10 cellular contexts compared by ENCODE assay signal in the genomic region with DNA sequence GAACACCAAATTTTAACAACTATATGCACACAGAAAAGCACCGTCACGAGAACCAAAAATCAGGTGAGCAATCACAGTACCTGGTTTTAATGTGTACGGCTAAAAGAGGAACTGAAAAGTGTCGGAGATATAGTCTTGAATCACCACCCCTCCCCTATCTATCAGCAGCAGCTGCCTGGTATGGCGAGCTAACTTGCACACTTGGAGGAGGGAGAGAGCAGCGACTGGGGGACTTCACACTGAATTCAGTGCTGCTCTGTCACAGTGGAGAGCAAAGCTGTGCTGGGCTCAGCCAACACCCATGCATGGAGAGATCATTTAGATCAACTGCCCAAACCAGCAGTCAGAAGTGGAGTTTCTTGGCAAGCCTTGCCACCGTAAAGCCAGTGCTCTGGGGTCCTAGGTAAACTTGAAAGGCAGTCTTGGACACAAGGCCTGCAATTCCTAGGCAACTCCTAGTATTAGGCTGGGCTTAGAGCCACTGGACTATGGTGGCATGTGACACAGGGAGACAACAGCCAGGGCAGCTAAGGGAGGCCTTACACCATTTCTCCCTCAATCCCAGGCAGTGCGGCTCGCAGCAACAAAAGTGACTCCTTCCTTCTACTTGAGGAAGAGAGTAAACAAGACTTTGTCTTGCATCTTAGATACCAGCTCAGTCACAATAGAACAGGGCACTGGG.
DNase-seq lines count a peak whose midpoint lies in the region; ATAC-seq and TF ChIP-seq lines count a peak whose summit lies in the region.
"Had no signal": no experiment of that assay in that cellular context is flagged by ENCODE, and none has a peak within 500 bp of the region (broad histone marks: within the 10 kb centered on the region; RNA-seq: fewer than 3 reads in every experiment).

No MANE protein-coding gene starts in this region.

- intact Hi-C loops in left ventricle myocardium superior (cut with micrococcal nuclease), result no loop called here
- intact Hi-C loops in cardiac septum (cut with DNase I), result no loop called here
- intact Hi-C loops in thyroid gland (cut with DNase I), result no loop called here
- intact Hi-C loops in activated T-helper 1 cell treated with anti-CD3 and anti-CD28 coated beads, Interleukin-12 subunit alpha, Interleukin-12 subunit beta, Interleukin-2, Interleukin-4 antibody, amounts not matched to agents 30 ng/mL and 10 ng/mL and 1 ng/mL, durations not matched to agents 14 hours and 24 hours and 36 hours (cut with micrococcal nuclease), result no loop called here

- no peak for TF ChIP-seq POLR2A in thyroid gland (IDR thresholded peaks at IDR 0.05)

- H3K4me3 ChIP-seq in thyroid gland (replicated peaks in 1 of 3), result no peak overlapping the region

- H3K27me3 ChIP-seq in thyroid gland, result no peaks in the 10 kb centered on the region

- H3K4me3 Mint-ChIP-seq in activated T-helper 1 cell treated with anti-CD3 and anti-CD28 coated beads, Interleukin-12 subunit alpha, Interleukin-12 subunit beta, Interleukin-2, Interleukin-4 antibody, amounts not matched to agents 30 ng/mL and 10 ng/mL and 1 ng/mL, durations not matched to agents 14 hours and 24 hours and 36 hours, result no peak overlapping the region
- H3K4me3 Mint-ChIP-seq: stimulated activated naive CD8-positive, alpha-beta T cell treated with anti-CD3 and anti-CD28 coated beads, Interleukin-15, amount 100 ng/mL, for 72 hours had no signal

- no peaks in the 10 kb centered on the region for H3K27me3 Mint-ChIP-seq in activated T-helper 1 cell treated with anti-CD3 and anti-CD28 coated beads, Interleukin-12 subunit alpha, Interleukin-12 subunit beta, Interleukin-2, Interleukin-4 antibody, amounts not matched to agents 30 ng/mL and 10 ng/mL and 1 ng/mL, durations not matched to agents 14 hours and 24 hours and 36 hours (ENCODE audit: insufficient read depth)
- H3K27me3 Mint-ChIP-seq: stimulated activated naive CD8-positive, alpha-beta T cell treated with anti-CD3 and anti-CD28 coated beads, Interleukin-15, amount 100 ng/mL, for 72 hours had no signal

- peak; percentile 51 for ATAC-seq in left ventricle myocardium superior
- ATAC-seq in HG02678 (IDR thresholded peaks at IDR 0.05; ENCODE audit: unreplicated experiment), result peak; percentile 98
- ATAC-seq in HG03571 (IDR thresholded peaks at IDR 0.05; ENCODE audit: unreplicated experiment), result peak; percentile 100
- ATAC-seq: stimulated activated naive CD8-positive, alpha-beta T cell treated with anti-CD3 and anti-CD28 coated beads, Interleukin-15, amount 100 ng/mL, for 72 hours had no signal

- 81 to 83% methylated on average over 9 of the region's 9 CpGs for whole genome bisulfite sequencing in thyroid gland, 2 donors

- peak overlapping the region in 2 of 3 donors; percentile 18 for H3K27ac ChIP-seq in thyroid gland

- no peak overlapping the region for H3K27ac Mint-ChIP-seq in activated T-helper 1 cell treated with anti-CD3 and anti-CD28 coated beads, Interleukin-12 subunit alpha, Interleukin-12 subunit beta, Interleukin-2, Interleukin-4 antibody, amounts not matched to agents 30 ng/mL and 10 ng/mL and 1 ng/mL, durations not matched to agents 14 hours and 24 hours and 36 hours
- H3K27ac Mint-ChIP-seq: stimulated activated naive CD8-positive, alpha-beta T cell treated with anti-CD3 and anti-CD28 coated beads, Interleukin-15, amount 100 ng/mL, for 72 hours had no signal

- TF ChIP-seq CTCF in thyroid gland (IDR thresholded peaks at IDR 0.05), result no peak

- no peaks in the 10 kb centered on the region for H3K4me1 Mint-ChIP-seq in activated T-helper 1 cell treated with anti-CD3 and anti-CD28 coated beads, Interleukin-12 subunit alpha, Interleukin-12 subunit beta, Interleukin-2, Interleukin-4 antibody, amounts not matched to agents 30 ng/mL and 10 ng/mL and 1 ng/mL, durations not matched to agents 14 hours and 24 hours and 36 hours (ENCODE audit: low read depth)
- H3K4me1 Mint-ChIP-seq: stimulated activated naive CD8-positive, alpha-beta T cell treated with anti-CD3 and anti-CD28 coated beads, Interleukin-15, amount 100 ng/mL, for 72 hours had no signal

- H3K4me1 ChIP-seq in thyroid gland, result peaks cover 2 to 5% of the 10 kb centered on the region in 2 donors

- peaks cover 35% of the 10 kb centered on the region for H3K36me3 Mint-ChIP-seq in activated T-helper 1 cell treated with anti-CD3 and anti-CD28 coated beads, Interleukin-12 subunit alpha, Interleukin-12 subunit beta, Interleukin-2, Interleukin-4 antibody, amounts not matched to agents 30 ng/mL and 10 ng/mL and 1 ng/mL, durations not matched to agents 14 hours and 24 hours and 36 hours (ENCODE audit: low read depth)

- H3K9me3 ChIP-seq in thyroid gland, result no peaks in the 10 kb centered on the region

- peaks cover 12% of the 10 kb centered on the region for H3K9me3 Mint-ChIP-seq in activated T-helper 1 cell treated with anti-CD3 and anti-CD28 coated beads, Interleukin-12 subunit alpha, Interleukin-12 subunit beta, Interleukin-2, Interleukin-4 antibody, amounts not matched to agents 30 ng/mL and 10 ng/mL and 1 ng/mL, durations not matched to agents 14 hours and 24 hours and 36 hours

- in situ Hi-C loops in G401 (cut with HindIII; ENCODE audit: low sequenced_read_pairs), result no loop called here

- no peaks in the 10 kb centered on the region for H3K36me3 ChIP-seq in thyroid gland

- no peak for DNase-seq in left ventricle myocardium superior
- DNase-seq in cardiac septum (ENCODE audit: low spot score), result no peak
- DNase-seq in thyroid gland, result peak; percentile 72 to 73
- DNase-seq in activated T-helper 1 cell treated with anti-CD3 and anti-CD28 coated beads, Interleukin-12 subunit alpha, Interleukin-12 subunit beta, Interleukin-2, Interleukin-4 antibody, amounts not matched to agents 30 ng/mL and 10 ng/mL and 1 ng/mL, durations not matched to agents 14 hours and 24 hours and 36 hours (ENCODE audit: low spot score), result no peak
- DNase-seq in NCI-H226, result no peak
- no peak for DNase-seq in G401 (ENCODE audit: low spot score)
- DNase-seq: NCI-H1694 treated with DMSO at 0.1 percent for 48 hours; stimulated activated naive CD8-positive, alpha-beta T cell treated with anti-CD3 and anti-CD28 coated beads, Interleukin-15, amount 100 ng/mL, for 72 hours had no signal

Comparison
In these comparisons a context has a peak if more than half of its experiments do, and no peak if none do; other contexts are left out.
1. DNase-seq: peak in thyroid gland (2 of 2); none in left ventricle myocardium superior (single experiment), cardiac septum (single experiment), activated T-helper 1 cell treated with anti-CD3 and anti-CD28 coated beads, Interleukin-12 subunit alpha, Interleukin-12 subunit beta, Interleukin-2, Interleukin-4 antibody, amounts not matched to agents 30 ng/mL and 10 ng/mL and 1 ng/mL, durations not matched to agents 14 hours and 24 hours and 36 hours (single experiment), NCI-H226 (single experiment) and G401 (single experiment).
2. Peak in every context shown above with its lines, with median percentiles within 50 percentile points of each other: ATAC-seq.